ENCODE assay signal across 9 cellular contexts in genomic region chr18:57328665-57329064, GRCh38. TPM values are rescaled to one million over a fixed set of nuclear protein-coding genes. Genes with fewer than 3 reads are reported as not detected.
"Had no signal": no experiment of that assay in that cellular context is flagged by ENCODE, and none has a peak within 500 bp of the region (broad histone marks: within the 10 kb centered on the region; RNA-seq: fewer than 3 reads in every experiment).

No MANE protein-coding gene starts in this region.

- DNase-seq: GDM1, GF-D8 had no signal

- ATAC-seq: GM12878 had no signal

- FAIRE-seq: G401.6, GM12878, GM12891, GM12892, GM18507, GM19239 had no signal

- H3K4me3 ChIP-seq: GM12878 had no signal

RNA-seq across cellular contexts. Expression of gene ST8SIA3, which starts 23.7 kb away (rescaled TPM):
- total RNA-seq: G401 had no signal
- polyA plus RNA-seq: GM12878 had no signal
